Comparison of ENCODE assay signal across 9 cellular contexts in the genomic region with DNA sequence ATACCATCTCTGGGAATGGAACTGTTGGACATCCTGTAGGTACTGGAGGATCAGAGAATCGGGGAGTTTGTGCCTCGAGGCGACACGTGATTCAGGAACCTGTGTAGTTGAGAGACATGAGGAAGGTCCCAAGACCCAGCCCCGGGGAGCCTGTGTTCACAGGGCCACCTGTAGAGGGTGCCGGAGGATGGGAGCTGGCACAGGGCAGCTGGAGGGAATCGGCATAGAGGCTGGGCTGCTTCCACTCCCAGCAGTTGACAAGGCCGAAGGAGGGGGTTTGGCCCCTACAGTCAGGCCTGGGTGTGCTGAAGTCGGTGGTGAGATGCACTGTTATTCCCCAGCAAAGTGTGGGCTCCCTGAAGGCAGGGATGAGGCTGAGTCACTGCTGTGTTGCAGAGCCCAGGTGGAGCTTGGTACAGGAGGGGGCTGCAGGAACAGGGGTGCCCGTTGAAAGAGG. TPM values are rescaled to one million over a fixed set of nuclear protein-coding genes. Genes with fewer than 3 reads are reported as not detected.
DNase-seq lines count a peak whose midpoint lies in the region; ATAC-seq and TF ChIP-seq lines count a peak whose summit lies in the region.
"Had no signal": no experiment of that assay in that cellular context is flagged by ENCODE, and none has a peak within 500 bp of the region (broad histone marks: within the 10 kb centered on the region; RNA-seq: fewer than 3 reads in every experiment).

No MANE protein-coding gene starts in this region.

- no peak overlapping the region for H3K27ac ChIP-seq in GM23248
- peak overlapping the region; percentile 86 for H3K27ac ChIP-seq in hepatocyte

- H3K27me3 ChIP-seq in BE2C (no peaks in the 10 kb centered on the region), GM23248 (replicated peaks; ENCODE audit: insufficient read depth) (no peaks in the 10 kb centered on the region), hepatocyte (no peaks in the 10 kb centered on the region)

- H3K9ac ChIP-seq in GM23248 = no peak overlapping the region

- in situ Hi-C loops in GM23248 (cut with MboI) = no loop called here

- peaks cover 23% of the 10 kb centered on the region for H3F3A ChIP-seq in GM23248 (ENCODE audit: insufficient read depth)

- ATAC-seq in HG02885 (IDR thresholded peaks at IDR 0.05; ENCODE audit: poor library complexity, unreplicated experiment) (no peak), HG03135 (IDR thresholded peaks at IDR 0.05; ENCODE audit: unreplicated experiment) (no peak)

- intact Hi-C loops in posterior vena cava (cut with DNase I) = loop anchor here in 1 of 2 donors (10.0 kb wide), 1 partner anchor 144 kb away; a partner anchor contains a TSS

- WGBS in GM23248 (ENCODE audit: low coverage in 1 of 2, low lambda C conversion rate in 2 of 2, missing lambda C conversion rate in 2 of 2), 2 experiments = 47 to 48% methylated on average over 10 of the region's 10 CpGs
- WGBS in hepatocyte (ENCODE audit: low lambda C conversion rate, missing lambda C conversion rate) = 77% methylated on average over 10 of the region's 10 CpGs

- H2AFZ ChIP-seq in GM23248 = no peak overlapping the region
- no peak overlapping the region for H2AFZ ChIP-seq in hepatocyte

- H4K20me1 ChIP-seq in GM23248 (ENCODE audit: insufficient read depth) = no peaks in the 10 kb centered on the region
- no peaks in the 10 kb centered on the region for H4K20me1 ChIP-seq in hepatocyte (ENCODE audit: insufficient read depth, poor library complexity, severe bottlenecking)

- H3K79me2 ChIP-seq in GM23248 (ENCODE audit: insufficient read depth) (no peaks in the 10 kb centered on the region), hepatocyte (no peaks in the 10 kb centered on the region)

- TF ChIP-seq CTCF in BE2C (IDR thresholded peaks at IDR 0.05; ENCODE audit: low read depth, low read length) = peak; percentile 57
- peak; percentile 21 for TF ChIP-seq CTCF in hepatocyte (IDR thresholded peaks at IDR 0.05; ENCODE audit: poor library complexity)

- H3K4me1 ChIP-seq in BE2C = peaks cover 5% of the 10 kb centered on the region
- H3K4me1 ChIP-seq in GM23248 (ENCODE audit: insufficient read depth) = no peaks in the 10 kb centered on the region
- H3K4me1 ChIP-seq in hepatocyte (ENCODE audit: insufficient read depth) = peaks cover 31% of the 10 kb centered on the region

- DNase-seq in BE2C = peak; percentile 60
- peak; percentile 39 for DNase-seq in GM23248
- peak; percentile 42 for DNase-seq in SW480 (ENCODE audit: low spot score)
- no peak for DNase-seq in hepatocyte (ENCODE audit: low spot score)
- no peak for DNase-seq in posterior vena cava (ENCODE audit: low spot score)
- no peak for DNase-seq in NCI-H2107 (lab: John Stamatoyannopoulos, UW)

- H3K4me2 ChIP-seq in GM23248 (ENCODE audit: unreplicated experiment) = no peak overlapping the region
- no peak overlapping the region for H3K4me2 ChIP-seq in hepatocyte

- H3K4me3 ChIP-seq in BE2C (ENCODE audit: low read depth, low read length) (no peak overlapping the region), GM23248 (no peak overlapping the region), hepatocyte (no peak overlapping the region)

- H3K9me2 ChIP-seq in GM23248 (ENCODE audit: insufficient read depth) (no peaks in the 10 kb centered on the region), hepatocyte (replicated peaks; ENCODE audit: insufficient read depth) (no peaks in the 10 kb centered on the region)

- H3K9me3 ChIP-seq in BE2C = no peaks in the 10 kb centered on the region
- H3K9me3 ChIP-seq in GM23248 (ENCODE audit: low read depth) = no peaks in the 10 kb centered on the region
- H3K9me3 ChIP-seq in hepatocyte (ENCODE audit: low read depth) = no peaks in the 10 kb centered on the region

- H3K36me3 ChIP-seq in BE2C = peaks cover 20% of the 10 kb centered on the region
- H3K36me3 ChIP-seq in GM23248 (ENCODE audit: low read depth) = peaks cover 8% of the 10 kb centered on the region; the same call in 1 of the 2 replicates
- H3K36me3 ChIP-seq in hepatocyte (replicated peaks; ENCODE audit: insufficient read depth, low read depth) = no peaks in the 10 kb centered on the region

RNA-seq across cellular contexts. Expression of a gene that starts 2.5 kb away (rescaled TPM):
- 156 TPM for polyA plus RNA-seq in BE2C (2012; ENCODE audit: insufficient read depth, insufficient read length, low read depth)
- total RNA-seq in GM23248 (2014; rRNA removed; shearing (Covaris generic)) = 5.5 and 8.9 TPM in 2 replicates
- polyA plus RNA-seq in GM23248 (2016; fragmentation: Nextera tagmentation; extraction: Ambion mirVana) (12.3 and 17.2 TPM in 2 replicates), hepatocyte (144 and 188 TPM in 2 replicates)
- total RNA-seq in hepatocyte (51.5 and 54.9 TPM in 2 replicates), posterior vena cava (10 to 100 TPM; 27.5 to 28.1 TPM)

RNA-seq across cellular contexts. Expression of a gene that starts 21.3 kb away (rescaled TPM):
- 467 TPM for polyA plus RNA-seq in BE2C (2012; ENCODE audit: insufficient read depth, insufficient read length, low read depth)
- total RNA-seq in GM23248 (2014; rRNA removed; shearing (Covaris generic)) = 156 and 169 TPM in 2 replicates
- 46.5 and 46.9 TPM in 2 replicates for polyA plus RNA-seq in GM23248 (2016; fragmentation: Nextera tagmentation; extraction: Ambion mirVana)
- total RNA-seq in hepatocyte = 55.8 and 72.6 TPM in 2 replicates
- polyA plus RNA-seq in hepatocyte = 156 and 169 TPM in 2 replicates
- total RNA-seq in posterior vena cava = 10 to 100 TPM; 54.4 to 56.9 TPM

RNA-seq across cellular contexts. Expression of a gene that starts 43.0 kb away (rescaled TPM):
- not detected for polyA plus RNA-seq in BE2C (2012; ENCODE audit: insufficient read depth, insufficient read length, low read depth)
- total RNA-seq in GM23248 (2014; rRNA removed; shearing (Covaris generic)) = not detected in 2 replicates
- polyA plus RNA-seq in GM23248 (2016; fragmentation: Nextera tagmentation; extraction: Ambion mirVana) (not detected in 2 replicates), hepatocyte (0.36 and 1.5 TPM in 2 replicates)
- total RNA-seq in hepatocyte (0.16 TPM in 1 of 2 replicates, not detected in the other), posterior vena cava (10 to 100 TPM in 1 of 2 donors, 1 to 10 TPM in 1; 6.8 to 16.8 TPM)
- total RNA-seq: activated CD8-positive, alpha-beta memory T cell treated with anti-CD3 and anti-CD28 coated beads for 36 hours had no signal

RNA-seq across cellular contexts. Expression of a gene that starts 54.5 kb away (rescaled TPM):
- 492 TPM for polyA plus RNA-seq in BE2C (2012; ENCODE audit: insufficient read depth, insufficient read length, low read depth)
- 27.7 and 33.3 TPM in 2 replicates for total RNA-seq in GM23248 (2014; rRNA removed; shearing (Covaris generic))
- polyA plus RNA-seq in GM23248 (2016; fragmentation: Nextera tagmentation; extraction: Ambion mirVana) (32.7 and 36.0 TPM in 2 replicates), hepatocyte (175 and 185 TPM in 2 replicates)
- total RNA-seq in hepatocyte (106 and 123 TPM in 2 replicates), posterior vena cava (1 to 10 TPM; 3.1 to 4.5 TPM)
- total RNA-seq: activated CD8-positive, alpha-beta memory T cell treated with anti-CD3 and anti-CD28 coated beads for 36 hours had no signal

Comparison
In these comparisons a context has a peak if more than half of its experiments do, and no peak if none do; other contexts are left out.
1. DNase-seq: peak in BE2C (single experiment), GM23248 (single experiment) and SW480 (single experiment); none in hepatocyte (single experiment), posterior vena cava (single experiment) and NCI-H2107 (single experiment).